ENCODE assay signal across 18 cellular contexts in genomic region chr12:25286837-25287236, GRCh38. TPM values are rescaled to one million over a fixed set of nuclear protein-coding genes. Genes with fewer than 3 reads are reported as not detected.
DNase-seq lines count a peak whose midpoint lies in the region.
"Had no signal": no experiment of that assay in that cellular context is flagged by ENCODE, and none has a peak within 500 bp of the region (broad histone marks: within the 10 kb centered on the region; RNA-seq: fewer than 3 reads in every experiment).

No MANE protein-coding gene starts in this region.

- peaks cover 0 to 4% of the 10 kb centered on the region in 2 donors for H3K9me3 ChIP-seq in muscle layer of duodenum (ENCODE audit: control insufficient read depth in 1 of 2, low read length in 2 of 2)
- H3K9me3 ChIP-seq: BE2C had no signal

- H3K36me3 ChIP-seq in muscle layer of duodenum (ENCODE audit: control insufficient read depth in 1 of 2, insufficient read depth in 2 of 2, low read length in 2 of 2) = no peaks in the 10 kb centered on the region
- H3K36me3 ChIP-seq: BE2C had no signal

- no peak overlapping the region for H3K27ac ChIP-seq in epithelial cell of prostate
- H3K27ac ChIP-seq in muscle layer of duodenum (ENCODE audit: low read length) = peak overlapping the region; percentile 12

- H3K4me3 ChIP-seq in muscle layer of duodenum (ENCODE audit: low read depth in 1 of 2, low read length in 2 of 2) = no peak overlapping the region
- H3K4me3 ChIP-seq: GM23338 had no signal

- H3K27me3 ChIP-seq in muscle layer of duodenum (ENCODE audit: low read depth, low read length) = no peaks in the 10 kb centered on the region
- H3K27me3 ChIP-seq: BE2C had no signal

- no peaks in the 10 kb centered on the region for H3K4me1 ChIP-seq in muscle layer of duodenum (ENCODE audit: control insufficient read depth in 1 of 2, insufficient read depth in 2 of 2, low read length in 2 of 2)
- H3K4me1 ChIP-seq: BE2C had no signal

- peak; percentile 10 for DNase-seq in NCI-H2029 (lab: John Stamatoyannopoulos, UW)
- no peak for DNase-seq in NCI-H2029 treated with DMSO at 0.1 percent for 48 hours (lab: John Stamatoyannopoulos, UW)
- peak; percentile 45 for DNase-seq in LoVo (ENCODE audit: low spot score)
- DNase-seq in epithelial cell of prostate (ENCODE audit: low read depth, low spot score) = peak; percentile 3
- no peak for DNase-seq in DMS153 treated with DMSO at 0.1 percent for 48 hours (lab: John Stamatoyannopoulos, UW; ENCODE audit: unreplicated experiment)
- no peak for DNase-seq in NCI-H345 treated with DMSO at 0.1 percent for 48 hours (lab: John Stamatoyannopoulos, UW; ENCODE audit: unreplicated experiment)
- no peak for DNase-seq in mucosa of gallbladder (ENCODE audit: low spot score)
- DNase-seq: 8988T; BE2C; CD4-positive, alpha-beta T cell; DMS79; NCI-H1417 treated with DMSO at 0.1 percent for 48 hours; NCI-H2081; NCI-H526 treated with DMSO at 0.1 percent for 48 hours; NK-92 treated with Interleukin-12 subunit alpha and Interleukin-12 subunit beta, amount 100 ng/mL, for 24 hours; RPMI8226 had no signal

RNA-seq across cellular contexts. Expression of gene KRAS, which starts 36.1 kb away (rescaled TPM):
- total RNA-seq in mucosa of gallbladder = 31.6 TPM

Comparison
In these comparisons a context has a peak if more than half of its experiments do, and no peak if none do; other contexts are left out.
1. DNase-seq: peak in NCI-H2029 (single experiment), LoVo (single experiment) and epithelial cell of prostate (single experiment); none in NCI-H2029 treated with DMSO at 0.1 percent for 48 hours (single experiment), DMS153 treated with DMSO at 0.1 percent for 48 hours (single experiment), NCI-H345 treated with DMSO at 0.1 percent for 48 hours (single experiment) and mucosa of gallbladder (single experiment).